ENCODE assay signal across 17 cellular contexts in genomic region chr4:94545296-94545695, GRCh38.
DNase-seq lines count a peak whose midpoint lies in the region; ATAC-seq, FAIRE-seq and TF ChIP-seq lines count a peak whose summit lies in the region.
"Had no signal": no experiment of that assay in that cellular context is flagged by ENCODE, and none has a peak within 500 bp of the region (broad histone marks: within the 10 kb centered on the region; RNA-seq: fewer than 3 reads in every experiment).

No MANE protein-coding gene starts in this region.

- H3K4me3 ChIP-seq in cardiac muscle cell, result no peak overlapping the region
- no peak overlapping the region for H3K4me3 ChIP-seq in MG63
- H3K4me3 ChIP-seq: dorsolateral prefrontal cortex, GM12878, testis had no signal

- H3K36me3 ChIP-seq in cardiac muscle cell (peaks cover 3% of the 10 kb centered on the region), MG63 (no peaks in the 10 kb centered on the region; the same call in none of the 2 replicates)

- intact Hi-C loops in left ventricle myocardium superior (cut with micrococcal nuclease), result loop anchor here (10.0 kb wide), 1 partner anchor 90 kb away; the partner anchor contains the start of gene PDLIM5

- FAIRE-seq in urothelium cell line (lab: Jason Lieb, UNC) (no peak), HTR-8/SVneo (lab: Jason Lieb, UNC) (no peak)
- FAIRE-seq: A204.1, GM12878, H1 had no signal

- no peaks in the 10 kb centered on the region for H3K9me3 ChIP-seq in cardiac muscle cell (ENCODE audit: low read depth)
- no peaks in the 10 kb centered on the region for H3K9me3 ChIP-seq in MG63
- H3K9me3 ChIP-seq: testis had no signal

- TF ChIP-seq CTCF in cardiac muscle cell (IDR thresholded peaks at IDR 0.05; ENCODE audit: low read depth, low read length), result no peak

- ATAC-seq in left ventricle myocardium superior (no peak), GM19324 (IDR thresholded peaks at IDR 0.05; ENCODE audit: low FRiP score, unreplicated experiment) (no peak)
- ATAC-seq: GM12878 had no signal

- H3K27me3 ChIP-seq in cardiac muscle cell (no peaks in the 10 kb centered on the region), MG63 (no peaks in the 10 kb centered on the region)
- H3K27me3 ChIP-seq: dorsolateral prefrontal cortex, testis had no signal

- H3K27ac ChIP-seq in cardiac muscle cell, result peak overlapping the region; percentile 52
- H3K27ac ChIP-seq: dorsolateral prefrontal cortex, testis had no signal

- peak in 1 of 2 donors; percentile 76 for DNase-seq in cardiac muscle cell (ENCODE audit: low read depth in 1 of 2, low spot score in 1 of 2)
- no peak for DNase-seq in left ventricle myocardium superior
- peak; percentile 15 for DNase-seq in amniotic stem cell (lab: John Stamatoyannopoulos, UW)
- peak; percentile 91 for DNase-seq in foreskin melanocyte
- peak; percentile 14 for DNase-seq in urothelium cell line (ENCODE audit: low spot score)
- DNase-seq in MG63, result no peak
- no peak for DNase-seq in HTR-8/SVneo (ENCODE audit: insufficient read length, low spot score)
- DNase-seq: activated CD4-positive, alpha-beta T cell treated with anti-CD3 and anti-CD28 coated beads, Interleukin-2, amount 50 U/mL, for 48 hours; activated naive CD4-positive, alpha-beta T cell treated with anti-CD3 and anti-CD28 coated beads, Interleukin-2, amount 10 ng/mL, durations not matched to agents 7 days and 5 days; DMS153; dorsolateral prefrontal cortex; NCI-H2029 treated with DMSO at 0.1 percent for 48 hours; testis had no signal

- H3K4me1 ChIP-seq in cardiac muscle cell (ENCODE audit: low read depth), result peaks cover 32% of the 10 kb centered on the region

Comparison
In these comparisons a context has a peak if more than half of its experiments do, and no peak if none do; other contexts are left out.
1. DNase-seq: peak in amniotic stem cell (single experiment), foreskin melanocyte (single experiment) and urothelium cell line (single experiment); none in left ventricle myocardium superior (single experiment), MG63 (single experiment) and HTR-8/SVneo (single experiment).